ENCODE assay signal across 9 cellular contexts in the genomic region with DNA sequence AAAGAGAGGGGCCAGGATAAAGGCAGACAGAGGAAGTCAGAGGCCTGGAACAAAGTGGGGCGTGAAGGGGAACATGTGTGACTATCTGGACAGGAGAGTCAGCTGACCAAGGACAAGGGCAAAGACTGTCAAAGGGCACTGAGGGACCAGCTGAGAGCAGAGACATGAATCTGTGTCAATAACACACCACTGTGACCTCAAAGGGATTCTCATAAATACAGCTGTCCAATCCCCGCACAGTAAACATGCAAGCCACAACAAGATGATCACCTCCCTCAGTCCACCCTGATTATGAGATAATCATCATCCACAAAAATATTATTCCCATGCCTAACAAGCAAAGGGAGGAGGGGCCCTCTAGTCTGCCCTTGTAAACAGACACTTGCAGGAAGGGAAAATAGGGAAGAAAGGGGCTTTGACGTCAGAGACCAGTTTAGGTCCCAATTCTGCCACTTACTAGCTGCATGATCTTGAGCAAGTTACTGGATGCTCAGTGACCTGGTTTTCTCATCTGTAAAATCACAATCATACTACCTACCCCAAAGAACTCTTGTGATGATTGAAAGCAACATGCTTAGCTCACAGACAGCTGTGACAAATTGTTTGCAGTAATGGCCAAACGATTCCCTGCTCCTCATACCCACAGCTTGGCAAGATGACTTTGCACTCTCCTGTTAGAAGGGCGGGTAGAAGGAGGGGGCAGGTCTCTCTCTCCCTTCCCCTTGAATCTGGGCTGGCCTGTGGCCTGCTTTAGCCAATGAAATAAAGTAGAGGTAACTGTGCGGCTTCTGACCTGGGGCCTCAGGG. TPM values are rescaled to one million over a fixed set of nuclear protein-coding genes. Genes with fewer than 3 reads are reported as not detected.
A peak's percentile ranks its signal among the peaks of the same experiment; 100 is the strongest.
DNase-seq lines count a peak whose midpoint lies in the region; ATAC-seq and TF ChIP-seq lines count a peak whose summit lies in the region.
"Had no signal": no experiment of that assay in that cellular context is flagged by ENCODE, and none has a peak within 500 bp of the region (broad histone marks: within the 10 kb centered on the region; RNA-seq: fewer than 3 reads in every experiment).

No MANE protein-coding gene starts in this region.

- no peak overlapping the region for H3K4me3 ChIP-seq in suprapubic skin

- no peak overlapping the region for H3K4me3 Mint-ChIP-seq in activated CD4-positive, alpha-beta T cell treated with anti-CD3 and anti-CD28 coated beads for 36 hours
- H3K4me3 Mint-ChIP-seq in activated naive CD8-positive, alpha-beta T cell treated with anti-CD3 and anti-CD28 coated beads, Interleukin-2, amount 50 U/mL, for 24 hours, result no peak overlapping the region

- CTCF ChIA-PET in activated CD4-positive, alpha-beta T cell treated with anti-CD3 and anti-CD28 coated beads for 36 hours (lab: Charles Lee), result interaction anchor here (0.8 to 1.8 kb wide), 4 partner anchors 21 to 121 kb away, joined by 3 to 8 read pairs (median 3); no protein-coding TSS in a partner anchor

- H3K9me3 ChIP-seq in suprapubic skin, result no peaks in the 10 kb centered on the region

- H3K36me3 ChIP-seq in suprapubic skin, result no peaks in the 10 kb centered on the region

- no peak for TF ChIP-seq CTCF in suprapubic skin (IDR thresholded peaks at IDR 0.05)

- H3K4me1 ChIP-seq in suprapubic skin, result peaks cover 48% of the 10 kb centered on the region

- WGBS in suprapubic skin, result 50% methylated on average over 4 of the region's 6 CpGs

- peak overlapping the region; percentile 51 for H3K27ac Mint-ChIP-seq in activated CD4-positive, alpha-beta T cell treated with anti-CD3 and anti-CD28 coated beads for 36 hours
- peak overlapping the region; percentile 21 for H3K27ac Mint-ChIP-seq in activated naive CD8-positive, alpha-beta T cell treated with anti-CD3 and anti-CD28 coated beads, Interleukin-2, amount 50 U/mL, for 24 hours

- peak; percentile 58 for ATAC-seq in activated CD4-positive, alpha-beta T cell treated with anti-CD3 and anti-CD28 coated beads for 36 hours
- peak; percentile 24 for ATAC-seq in activated naive CD8-positive, alpha-beta T cell treated with anti-CD3 and anti-CD28 coated beads, Interleukin-2, amount 50 U/mL, for 24 hours
- peak; percentile 52 for ATAC-seq in left lobe of liver
- ATAC-seq in GM18867 (IDR thresholded peaks at IDR 0.05; ENCODE audit: unreplicated experiment), result no peak
- no peak for ATAC-seq in HG03354 (IDR thresholded peaks at IDR 0.05; ENCODE audit: poor library complexity, severe bottlenecking, unreplicated experiment)

- peaks cover 73% of the 10 kb centered on the region for H3K4me1 Mint-ChIP-seq in activated CD4-positive, alpha-beta T cell treated with anti-CD3 and anti-CD28 coated beads for 36 hours
- peaks cover 78% of the 10 kb centered on the region for H3K4me1 Mint-ChIP-seq in activated naive CD8-positive, alpha-beta T cell treated with anti-CD3 and anti-CD28 coated beads, Interleukin-2, amount 50 U/mL, for 24 hours

- H3K27ac ChIP-seq in suprapubic skin, result peak overlapping the region; percentile 5

- peaks cover 3% of the 10 kb centered on the region for H3K27me3 ChIP-seq in suprapubic skin

- TF ChIP-seq POLR2A in suprapubic skin (IDR thresholded peaks at IDR 0.05), result no peak

- H3K27me3 Mint-ChIP-seq in activated CD4-positive, alpha-beta T cell treated with anti-CD3 and anti-CD28 coated beads for 36 hours, result no peaks in the 10 kb centered on the region
- no peaks in the 10 kb centered on the region for H3K27me3 Mint-ChIP-seq in activated naive CD8-positive, alpha-beta T cell treated with anti-CD3 and anti-CD28 coated beads, Interleukin-2, amount 50 U/mL, for 24 hours

- intact Hi-C loops in activated CD4-positive, alpha-beta T cell treated with anti-CD3 and anti-CD28 coated beads for 36 hours (cut with DNase I, micrococcal nuclease), result no loop called here

- POLR2A ChIA-PET in activated CD4-positive, alpha-beta T cell treated with anti-CD3 and anti-CD28 coated beads for 36 hours (lab: Charles Lee), result no interaction called here

- no peak for DNase-seq in activated CD4-positive, alpha-beta T cell treated with anti-CD3 and anti-CD28 coated beads for 36 hours
- no peak for DNase-seq in activated CD4-positive, alpha-beta T cell treated with anti-CD3 and anti-CD28 coated beads, Interleukin-2, amount 50 U/mL, for 48 hours
- no peak for DNase-seq in activated naive CD8-positive, alpha-beta T cell treated with anti-CD3 and anti-CD28 coated beads, Interleukin-2, amount 50 U/mL, for 24 hours
- DNase-seq in left lobe of liver (ENCODE audit: low spot score) (peak; percentile 42), suprapubic skin (ENCODE audit: low spot score in 2 of 2) (no peak), NCI-H2029 (lab: John Stamatoyannopoulos, UW) (no peak)
- DNase-seq: NCI-H446 treated with DMSO at 0.1 percent for 48 hours had no signal

- H3K36me3 Mint-ChIP-seq in activated CD4-positive, alpha-beta T cell treated with anti-CD3 and anti-CD28 coated beads for 36 hours (ENCODE audit: low read depth), result peaks cover 3% of the 10 kb centered on the region
- peaks cover 2% of the 10 kb centered on the region for H3K36me3 Mint-ChIP-seq in activated naive CD8-positive, alpha-beta T cell treated with anti-CD3 and anti-CD28 coated beads, Interleukin-2, amount 50 U/mL, for 24 hours (ENCODE audit: low read depth)

- no peaks in the 10 kb centered on the region for H3K9me3 Mint-ChIP-seq in activated CD4-positive, alpha-beta T cell treated with anti-CD3 and anti-CD28 coated beads for 36 hours (ENCODE audit: low read depth)
- H3K9me3 Mint-ChIP-seq in activated naive CD8-positive, alpha-beta T cell treated with anti-CD3 and anti-CD28 coated beads, Interleukin-2, amount 50 U/mL, for 24 hours, result no peaks in the 10 kb centered on the region

- TF ChIP-seq EP300 in suprapubic skin (IDR thresholded peaks at IDR 0.05), result no peak

RNA-seq across cellular contexts. Expression of gene RAPGEF1, which starts 41.8 kb away (rescaled TPM):
- total RNA-seq in activated CD4-positive, alpha-beta T cell treated with anti-CD3 and anti-CD28 coated beads for 36 hours, result 100 to 1,000 TPM in 1 of 2 experiments, 10 to 100 TPM in 1; 86.7 to 108 TPM
- total RNA-seq in left lobe of liver (36.9 TPM), suprapubic skin (10 to 100 TPM; 43.0 to 58.3 (median 51.7) TPM)

Comparison
In these comparisons a context has a peak if more than half of its experiments do, and no peak if none do; other contexts are left out.
1. ATAC-seq: peak in activated CD4-positive, alpha-beta T cell treated with anti-CD3 and anti-CD28 coated beads for 36 hours (single experiment), activated naive CD8-positive, alpha-beta T cell treated with anti-CD3 and anti-CD28 coated beads, Interleukin-2, amount 50 U/mL, for 24 hours (single experiment) and left lobe of liver (single experiment); none in GM18867 (single experiment) and HG03354 (single experiment).